In the genomic region with DNA sequence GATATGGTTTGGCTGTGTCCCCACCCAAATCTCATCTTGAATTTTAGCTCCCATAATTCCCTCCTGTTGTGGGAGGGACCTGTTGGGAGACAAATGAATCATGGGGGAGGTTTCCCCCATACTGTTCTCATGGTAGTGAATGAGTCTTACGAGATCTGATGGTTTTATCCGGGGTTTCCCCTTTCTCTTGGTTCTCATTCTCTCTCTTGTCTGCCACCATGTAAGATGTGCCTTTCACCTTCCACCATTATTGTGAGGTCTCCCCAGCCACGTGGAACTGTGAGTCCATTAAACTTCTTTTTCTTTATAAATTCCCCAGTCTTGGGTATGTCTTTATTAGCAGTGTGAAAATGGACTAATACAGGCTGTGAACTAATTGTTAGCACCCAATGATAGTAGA, we compare ENCODE assay signal across 1 cellular context. TPM values are rescaled to one million over a fixed set of nuclear protein-coding genes. Genes with fewer than 3 reads are reported as not detected.
"Had no signal": no experiment of that assay in that cellular context is flagged by ENCODE, and none has a peak within 500 bp of the region (broad histone marks: within the 10 kb centered on the region; RNA-seq: fewer than 3 reads in every experiment).

No MANE protein-coding gene starts in this region.

RNA-seq across cellular contexts. Expression of gene QKI, which starts 31.1 kb away (rescaled TPM):
- total RNA-seq: HT-29 had no signal
